In genomic region chr11:35141538-35141937, GRCh38 we compare ENCODE assay signal across 8 cellular contexts. TPM values are rescaled to one million over a fixed set of nuclear protein-coding genes. Genes with fewer than 3 reads are reported as not detected.
A peak's percentile ranks its signal among the peaks of the same experiment; 100 is the strongest.
DNase-seq lines count a peak whose midpoint lies in the region; ATAC-seq and TF ChIP-seq lines count a peak whose summit lies in the region.

No MANE protein-coding gene starts in this region.

- DNase-seq in IMR-90 (no peak), Right ventricle myocardium superior (peak; percentile 77), EL (no peak), NCI-H1105 (lab: John Stamatoyannopoulos, UW) (no peak)
- DNase-seq in activated CD8-positive, alpha-beta T cell treated with anti-CD3 and anti-CD28 coated beads for 36 hours = peak; percentile 58
- DNase-seq in stimulated activated naive CD8-positive, alpha-beta T cell treated with anti-CD3 and anti-CD28 coated beads, Interleukin-15, amount 100 ng/mL, for 72 hours = peak in 1 of 2 donors; percentile 44

- H2AFZ ChIP-seq in IMR-90 (replicated peaks; ENCODE audit: low read length, poor library complexity) = peak overlapping the region; percentile 6

- peak overlapping the region; percentile 93 for H3K4me3 Mint-ChIP-seq in activated CD8-positive, alpha-beta T cell treated with anti-CD3 and anti-CD28 coated beads for 36 hours
- H3K4me3 Mint-ChIP-seq in stimulated activated naive CD8-positive, alpha-beta T cell treated with anti-CD3 and anti-CD28 coated beads, Interleukin-15, amount 100 ng/mL, for 72 hours = peak overlapping the region; percentile 83 to 86

- intact Hi-C loops in IMR-90 (cut with micrococcal nuclease) = loop anchor here (5.0 to 10.0 kb wide), 3 partner anchors 76 to 557 kb away; no protein-coding TSS in a partner anchor
- intact Hi-C loops in activated CD8-positive, alpha-beta T cell treated with anti-CD3 and anti-CD28 coated beads for 36 hours (cut with micrococcal nuclease) = loop anchor here (5.0 to 10.0 kb wide), 4 partner anchors 59 to 214 kb away; no protein-coding TSS in a partner anchor
- intact Hi-C loops in Right ventricle myocardium superior (cut with DNase I) = no loop called here

- H4K5ac ChIP-seq in IMR-90 (ENCODE audit: low read depth, low read length) = peak overlapping the region; percentile 56

- ATAC-seq in IMR-90 (ENCODE audit: low read depth) = no peak
- no peak for ATAC-seq in activated CD8-positive, alpha-beta T cell treated with anti-CD3 and anti-CD28 coated beads for 36 hours
- peak; percentile 29 for ATAC-seq in Right ventricle myocardium superior (ENCODE audit: poor library complexity)
- no peak for ATAC-seq in stimulated activated naive CD8-positive, alpha-beta T cell treated with anti-CD3 and anti-CD28 coated beads, Interleukin-15, amount 100 ng/mL, for 72 hours
- ATAC-seq in GM19023 (IDR thresholded peaks at IDR 0.05; ENCODE audit: unreplicated experiment) = no peak
- no peak for ATAC-seq in HG03442 (IDR thresholded peaks at IDR 0.05; ENCODE audit: unreplicated experiment)

- H2BK5ac ChIP-seq in IMR-90 (ENCODE audit: low read depth, low read length, poor library complexity, severe bottlenecking) = peak overlapping the region; percentile 96

- peaks cover 7 to 52% of the 10 kb centered on the region in 2 experiments; a peak in 3 of 4 replicates for H3K79me1 ChIP-seq in IMR-90 (ENCODE audit: low read depth in 1 of 2, low read length in 2 of 2)

- peak overlapping the region; percentile 95 for H3K27ac Mint-ChIP-seq in activated CD8-positive, alpha-beta T cell treated with anti-CD3 and anti-CD28 coated beads for 36 hours
- H3K27ac Mint-ChIP-seq in stimulated activated naive CD8-positive, alpha-beta T cell treated with anti-CD3 and anti-CD28 coated beads, Interleukin-15, amount 100 ng/mL, for 72 hours = peak overlapping the region; percentile 93 to 95

- peaks cover 71% of the 10 kb centered on the region for H4K20me1 ChIP-seq in IMR-90 (ENCODE audit: insufficient read depth, low read length)

- H3K23ac ChIP-seq in IMR-90 (ENCODE audit: low read depth, low read length) = peak overlapping the region; percentile 97

- H2AK5ac ChIP-seq in IMR-90 (ENCODE audit: low read depth, low read length) = peak overlapping the region; percentile 91

- CTCF ChIA-PET in IMR-90 (lab: Yijun Ruan, JAX) = no interaction called here
- CTCF ChIA-PET in activated CD8-positive, alpha-beta T cell treated with anti-CD3 and anti-CD28 coated beads for 36 hours (lab: Charles Lee) = interaction anchor here (0.6 to 2.2 kb wide), 18 partner anchors 9 to 219 kb away, joined by 3 to 8 read pairs (median 4); no protein-coding TSS in a partner anchor

- no peaks in the 10 kb centered on the region for H3K27me3 ChIP-seq in IMR-90 (ENCODE audit: control insufficient read depth, insufficient read depth, low read length)

- H3K14ac ChIP-seq in IMR-90 (replicated peaks; ENCODE audit: low read depth, low read length) = peak overlapping the region; percentile 97

- peaks cover 62% of the 10 kb centered on the region for H3K36me3 Mint-ChIP-seq in activated CD8-positive, alpha-beta T cell treated with anti-CD3 and anti-CD28 coated beads for 36 hours (ENCODE audit: low read depth)

- peak overlapping the region; percentile 90 for H4K91ac ChIP-seq in IMR-90 (ENCODE audit: insufficient read depth, low read depth, low read length)

- no peak for TF ChIP-seq POLR2A in IMR-90 (IDR thresholded peaks at IDR 0.05; ENCODE audit: low read depth, low read length)

- H3K4me1 Mint-ChIP-seq in activated CD8-positive, alpha-beta T cell treated with anti-CD3 and anti-CD28 coated beads for 36 hours (ENCODE audit: low read depth) = peaks cover 60% of the 10 kb centered on the region
- H3K4me1 Mint-ChIP-seq in stimulated activated naive CD8-positive, alpha-beta T cell treated with anti-CD3 and anti-CD28 coated beads, Interleukin-15, amount 100 ng/mL, for 72 hours = peaks cover 65% of the 10 kb centered on the region

- POLR2A ChIA-PET in IMR-90 (lab: Charles Lee; ENCODE audit: unreplicated experiment) = interaction anchor here (0.6 to 4.9 kb wide), 5 partner anchors 110 to 226 kb away, joined by 3 to 44 read pairs (median 4); no protein-coding TSS in a partner anchor
- POLR2A ChIA-PET in activated CD8-positive, alpha-beta T cell treated with anti-CD3 and anti-CD28 coated beads for 36 hours (lab: Charles Lee) = interaction anchor here (0.6 to 5.0 kb wide), 9 partner anchors 9 to 138 kb away, joined by 3 to 69 read pairs (median 6); no protein-coding TSS in a partner anchor

- TF ChIP-seq CTCF in IMR-90 (conservative IDR thresholded peaks at IDR 0.05; ENCODE audit: low read depth, low read length) = no peak
- no peak for TF ChIP-seq CTCF in activated CD8-positive, alpha-beta T cell treated with anti-CD3 and anti-CD28 coated beads for 36 hours (IDR thresholded peaks at IDR 0.05)

- H3K4me3 ChIP-seq in IMR-90 (ENCODE audit: insufficient read depth, low read depth, low read length) = peak overlapping the region; percentile 74

- no peaks in the 10 kb centered on the region for H3K9me3 ChIP-seq in IMR-90 (ENCODE audit: control insufficient read depth, insufficient read depth, low read length)

- H3K9me1 ChIP-seq in IMR-90 (ENCODE audit: insufficient read depth, low read length) = peaks cover 32% of the 10 kb centered on the region

- peak overlapping the region; percentile 87 for H3K18ac ChIP-seq in IMR-90 (ENCODE audit: low read depth, low read length)

- no peak for TF ChIP-seq RAD21 in IMR-90 (IDR thresholded peaks at IDR 0.05; ENCODE audit: low read length)

- H2BK20ac ChIP-seq in IMR-90 (ENCODE audit: low read depth, low read length) = peak overlapping the region; percentile 11

- BruUV-seq in IMR-90 (replicated peaks; lab: Mats Ljungman, UMichigan) = no TSS peak

- H2BK120ac ChIP-seq in IMR-90 (ENCODE audit: low read depth, low read length) = peak overlapping the region; percentile 50

- in situ Hi-C loops in IMR-90 (cut with MboI; ENCODE audit: low sequenced_read_pairs) = loop anchor here (5.0 kb wide), 1 partner anchor 144 kb away; no protein-coding TSS in a partner anchor

- peaks cover under 1% of the 10 kb centered on the region for H3K9me3 Mint-ChIP-seq in activated CD8-positive, alpha-beta T cell treated with anti-CD3 and anti-CD28 coated beads for 36 hours
- H3K9me3 Mint-ChIP-seq in stimulated activated naive CD8-positive, alpha-beta T cell treated with anti-CD3 and anti-CD28 coated beads, Interleukin-15, amount 100 ng/mL, for 72 hours = peaks cover 0 to 1% of the 10 kb centered on the region in 2 donors

- peaks cover 34% of the 10 kb centered on the region for H3K4me1 ChIP-seq in IMR-90 (ENCODE audit: control insufficient read depth, insufficient read depth, low read length)

- peak overlapping the region; percentile 88 for H3K9ac ChIP-seq in IMR-90 (ENCODE audit: low read depth, low read length)

- peak overlapping the region; percentile 90 for H2AK9ac ChIP-seq in IMR-90 (replicated peaks; ENCODE audit: low read depth, low read length, poor library complexity)

- peak overlapping the region; percentile 97 for H3K56ac ChIP-seq in IMR-90 (ENCODE audit: extremely low read depth, insufficient read depth, low read length)

- dilution Hi-C loops in IMR-90 (cut with HindIII; ENCODE audit: low sequenced_read_pairs, unreplicated experiment) = no loop called here

- peak overlapping the region; percentile 48 for H2BK15ac ChIP-seq in IMR-90 (ENCODE audit: low read depth, low read length)

- H3K27ac ChIP-seq in IMR-90 (ENCODE audit: insufficient read depth, low read length) = peak overlapping the region; percentile 97

- H3K4ac ChIP-seq in IMR-90 (ENCODE audit: low read depth, low read length) = peak overlapping the region; percentile 98

- peak overlapping the region; percentile 90 for H3K4me2 ChIP-seq in IMR-90 (ENCODE audit: low read depth, low read length)

- 68% methylated on average over 6 of the region's 8 CpGs; no CpG with 5 or more reads in 1 of the 2 experiments for WGBS in IMR-90 (ENCODE audit: extremely low coverage in 2 of 2, insufficient read length in 1 of 2), 2 experiments

- H3K36me3 ChIP-seq in IMR-90 (ENCODE audit: control insufficient read depth, insufficient read depth, low read length) = peaks cover 36% of the 10 kb centered on the region

- no peaks in the 10 kb centered on the region for H3K27me3 Mint-ChIP-seq in activated CD8-positive, alpha-beta T cell treated with anti-CD3 and anti-CD28 coated beads for 36 hours
- H3K27me3 Mint-ChIP-seq in stimulated activated naive CD8-positive, alpha-beta T cell treated with anti-CD3 and anti-CD28 coated beads, Interleukin-15, amount 100 ng/mL, for 72 hours = no peaks in the 10 kb centered on the region

- H4K8ac ChIP-seq in IMR-90 (ENCODE audit: low read depth in 2 of 2, low read length in 2 of 2) = peak overlapping the region; percentile 59 to 85

TF ChIP-seq in IMR-90, 13 proteins besides CTCF, POLR2A, EP300 and RAD21:
- TF ChIP-seq NFE2L2 (IDR thresholded peaks at IDR 0.05; ENCODE audit: low read depth, low read length) (no peak), RCOR1 (IDR thresholded peaks at IDR 0.05; ENCODE audit: insufficient replicate concordance, low read length) (no peak), SMC3 (IDR thresholded peaks at IDR 0.05; ENCODE audit: low read depth, low read length) (no peak), MXI1 (IDR thresholded peaks at IDR 0.05; ENCODE audit: borderline replicate concordance, low read depth, low read length) (no peak), USF2 (IDR thresholded peaks at IDR 0.05; ENCODE audit: low read depth, low read length) (no peak), ELK1 (IDR thresholded peaks at IDR 0.05; ENCODE audit: borderline replicate concordance, low read depth, low read length) (no peak)

RNA-seq across cellular contexts. Expression of gene CD44, which starts 2.6 kb away (rescaled TPM):
- total RNA-seq in IMR-90 (2012; rRNA removed) = 341 and 357 TPM in 2 replicates
- polyA plus RNA-seq in IMR-90 (2012; rRNA removed) = 947 and 1,094 TPM in 2 replicates
- polyA plus RNA-seq in IMR-90 (2012; cell fraction: cytosol; rRNA removed) = 502 and 1,091 TPM in 2 replicates
- 461 and 652 TPM in 2 replicates for polyA plus RNA-seq in IMR-90 (2012; cell fraction: nucleus; rRNA removed; ENCODE audit: low replicate concordance)
- 100 to 1,000 TPM; 363 to 373 TPM for total RNA-seq in activated CD8-positive, alpha-beta T cell treated with anti-CD3 and anti-CD28 coated beads for 36 hours
- total RNA-seq in Right ventricle myocardium superior = 15.4 TPM

Comparison
In these comparisons a context has a peak if more than half of its experiments do, and no peak if none do; other contexts are left out.
1. DNase-seq: peak in activated CD8-positive, alpha-beta T cell treated with anti-CD3 and anti-CD28 coated beads for 36 hours (single experiment) and Right ventricle myocardium superior (single experiment); none in IMR-90 (single experiment), EL (single experiment) and NCI-H1105 (single experiment).
2. RNA of gene CD44, which starts 2.6 kb away (total RNA-seq): 363 to 373 TPM in activated CD8-positive, alpha-beta T cell treated with anti-CD3 and anti-CD28 coated beads for 36 hours and 341 to 357 TPM in IMR-90; 15.4 TPM in Right ventricle myocardium superior (single experiment); every median in the first group is over 10 times any median in the second.